In genomic region chr1:226679853-226680516, GRCh38 we compare ENCODE assay signal across 8 cellular contexts. TPM values are rescaled to one million over a fixed set of nuclear protein-coding genes. Genes with fewer than 3 reads are reported as not detected.
DNase-seq lines count a peak whose midpoint lies in the region; ATAC-seq and TF ChIP-seq lines count a peak whose summit lies in the region.

No MANE protein-coding gene starts in this region.

- ATAC-seq in HG02973 (IDR thresholded peaks at IDR 0.05; ENCODE audit: unreplicated experiment) (peak; percentile 33), T-cell (replicated peaks in 1 of 4) (peak; percentile 30 to 46 (median 38)), left ventricle myocardium superior (peak; percentile 84)

- no peaks in the 10 kb centered on the region for H3K36me3 ChIP-seq in transverse colon

- DNase-seq in T-cell (peak in 33 of 34 experiments; percentile 40 to 80 (median 66)), amniotic stem cell (lab: John Stamatoyannopoulos, UW) (peak; percentile 29), left ventricle myocardium superior (peak; percentile 90), posterior cingulate gyrus (peak in 7 of 10 donors; percentile 67 to 96 (median 76)), transverse colon (peak; percentile 87), NCI-H524 treated with DMSO at 0.1 percent for 48 hours (lab: John Stamatoyannopoulos, UW) (no peak)

- TF ChIP-seq EP300 in transverse colon (IDR thresholded peaks at IDR 0.05; ENCODE audit: low read depth), result peak; percentile 54

- H3K27me3 Mint-ChIP-seq in T-cell, result no peaks in the 10 kb centered on the region

- H3K9me3 ChIP-seq in transverse colon, result no peaks in the 10 kb centered on the region

- WGBS in transverse colon (ENCODE audit: low coverage in 1 of 2), 2 donors, result 5 to 15% methylated on average over 6 to 20 of the region's 22 CpGs

- H3K27ac ChIP-seq in transverse colon, result peak overlapping the region; percentile 85 to 89 (median 87)

- H3K4me3 ChIP-seq in transverse colon, result peak overlapping the region in 3 of 4 donors; percentile 22 to 44 (median 26)

- TF ChIP-seq POLR2A in GM15510 (IDR thresholded peaks at IDR 0.05; ENCODE audit: borderline replicate concordance, extremely low read depth, insufficient read length) (peak; percentile 46), transverse colon (IDR thresholded peaks at IDR 0.05) (peak; percentile 64)

- peaks cover 9% of the 10 kb centered on the region for H3K36me3 Mint-ChIP-seq in T-cell

- in situ Hi-C loops in transverse colon (cut with MboI; ENCODE audit: low pct_ligation_motif_present in 1 of 4, low pct_unique_long_range_greater_than_20kb in 1 of 4, low sequenced_read_pairs in 3 of 4), result no loop called here

- H3K27ac Mint-ChIP-seq in T-cell, result peak overlapping the region; percentile 99

- peaks cover 46 to 81% (median 56%) of the 10 kb centered on the region in 4 donors for H3K4me1 ChIP-seq in transverse colon

- H3K9me3 Mint-ChIP-seq in T-cell, result no peaks in the 10 kb centered on the region

- peak overlapping the region; percentile 73 to 81 (median 81) for H3K4me3 Mint-ChIP-seq in T-cell

- H3K4me1 Mint-ChIP-seq in T-cell, result peaks cover 99 to 100% (median 99%) of the 10 kb centered on the region in 3 donors

- intact Hi-C loops in left ventricle myocardium superior (cut with micrococcal nuclease), result no loop called here
- intact Hi-C loops in posterior cingulate gyrus (cut with DNase I), result loop anchor here (10.0 kb wide), 1 partner anchor 55 kb away; the partner anchor contains the start of gene ITPKB
- intact Hi-C loops in transverse colon (cut with DNase I; ENCODE audit: low total_unique reads), result no loop called here

- POLR2A ChIA-PET in T-cell (lab: Charles Lee), result interaction anchor here (0.7 to 1.4 kb wide), 5 partner anchors 7 to 59 kb away, joined by 3 to 6 read pairs (median 4); partner anchors contain the start of gene ITPKB (in 1 of the 2)

- no peaks in the 10 kb centered on the region for H3K27me3 ChIP-seq in transverse colon

- CTCF ChIA-PET in T-cell (lab: Charles Lee), result interaction anchor here (0.6 to 4.6 kb wide), 3 partner anchors 17 to 72 kb away, joined by 4 to 27 read pairs (median 5); no protein-coding TSS in a partner anchor

- no peak for TF ChIP-seq CTCF in transverse colon (IDR thresholded peaks at IDR 0.05)

RNA-seq across cellular contexts. Expression of gene ITPKB, which starts 59.1 kb away (rescaled TPM):
- total RNA-seq in T-cell (100 to 1,000 TPM; 153 to 351 (median 179) TPM), left ventricle myocardium superior (19.5 TPM), transverse colon (10 to 100 TPM; 14.3 to 57.6 (median 23.7) TPM)

Comparison
In these comparisons a context has a peak if more than half of its experiments do, and no peak if none do; other contexts are left out.
1. ATAC-seq: peak in every context shown above with its lines; median percentile 84 in left ventricle myocardium superior; 38 in T-cell; 33 in HG02973.